In genomic region chr3:103082501-103082900, GRCh38 we compare ENCODE assay signal across 18 cellular contexts.
DNase-seq lines count a peak whose midpoint lies in the region; TF ChIP-seq lines count a peak whose summit lies in the region.
"Had no signal": no experiment of that assay in that cellular context is flagged by ENCODE, and none has a peak within 500 bp of the region (broad histone marks: within the 10 kb centered on the region; RNA-seq: fewer than 3 reads in every experiment).

No MANE protein-coding gene starts in this region.

- no peak overlapping the region for H2AK5ac ChIP-seq in mesenchymal stem cell (ENCODE audit: low read length, severe bottlenecking)

- H3K79me1 ChIP-seq in mesenchymal stem cell (replicated peaks; ENCODE audit: low read length, poor library complexity, severe bottlenecking) = no peaks in the 10 kb centered on the region

- H2BK15ac ChIP-seq in mesenchymal stem cell (ENCODE audit: low read depth, poor library complexity, severe bottlenecking) = no peak overlapping the region

- no peak overlapping the region for H3K23ac ChIP-seq in mesenchymal stem cell (ENCODE audit: low read length in 2 of 2)

- TF ChIP-seq POLR2A in vagina (IDR thresholded peaks at IDR 0.05) = no peak

- POLR2A ChIA-PET in HEK293T (lab: Yijun Ruan, JAX) = no interaction called here

- H3K4me3 ChIP-seq in choroid plexus epithelial cell (ENCODE audit: low read depth, low read length) = no peak overlapping the region
- H3K4me3 ChIP-seq in mesenchymal stem cell (ENCODE audit: insufficient read depth in 1 of 2, low read depth in 1 of 2, low read length in 2 of 2) = no peak overlapping the region
- H3K4me3 ChIP-seq in left ventricle myocardium inferior = no peak overlapping the region
- no peak overlapping the region for H3K4me3 ChIP-seq in vagina
- H3K4me3 ChIP-seq: A549, GM23248 had no signal

- no peak overlapping the region for H4K91ac ChIP-seq in mesenchymal stem cell (ENCODE audit: low read length)

- H3K36me3 ChIP-seq in mesenchymal stem cell (ENCODE audit: control insufficient read depth in 1 of 2, insufficient read depth in 2 of 2, low read depth in 1 of 2, low read length in 2 of 2) (no peaks in the 10 kb centered on the region), left ventricle myocardium inferior (no peaks in the 10 kb centered on the region), vagina (no peaks in the 10 kb centered on the region)

- TF ChIP-seq CTCF in choroid plexus epithelial cell (conservative IDR thresholded peaks at IDR 0.05; ENCODE audit: low read depth, low read length) (no peak), left ventricle myocardium inferior (IDR thresholded peaks at IDR 0.05; ENCODE audit: borderline replicate concordance) (no peak), vagina (IDR thresholded peaks at IDR 0.05) (no peak)

- H3K18ac ChIP-seq in mesenchymal stem cell (ENCODE audit: low read depth in 1 of 2, low read length in 2 of 2) = no peak overlapping the region

- H2BK5ac ChIP-seq in mesenchymal stem cell (ENCODE audit: low read depth, low read length, poor library complexity, severe bottlenecking) = no peak overlapping the region

- no peak overlapping the region for H2BK120ac ChIP-seq in mesenchymal stem cell (ENCODE audit: low read depth, low read length)

- H3K27ac ChIP-seq in mesenchymal stem cell (ENCODE audit: low read length, poor library complexity, severe bottlenecking) (peak overlapping the region; percentile 7), left ventricle myocardium inferior (replicated peaks) (no peak overlapping the region), vagina (no peak overlapping the region)
- H3K27ac ChIP-seq: A549, GM23248 had no signal

- no peak overlapping the region for H3K4ac ChIP-seq in mesenchymal stem cell (ENCODE audit: low read depth in 1 of 2, low read length in 2 of 2)

- whole genome bisulfite sequencing in mesenchymal stem cell = 67% methylated on average over 1 of the region's 1 CpG

- H4K8ac ChIP-seq in mesenchymal stem cell (ENCODE audit: low read length) = no peak overlapping the region

- no peak overlapping the region for H3K4me2 ChIP-seq in mesenchymal stem cell (ENCODE audit: low read length, poor library complexity, severe bottlenecking)
- H3K4me2 ChIP-seq: A549 had no signal

- H3K9me3 ChIP-seq in mesenchymal stem cell (ENCODE audit: control insufficient read depth, low read length) = no peaks in the 10 kb centered on the region
- no peaks in the 10 kb centered on the region for H3K9me3 ChIP-seq in left ventricle myocardium inferior (replicated peaks)
- no peaks in the 10 kb centered on the region for H3K9me3 ChIP-seq in vagina
- H3K9me3 ChIP-seq: A549 had no signal

- no peak overlapping the region for H3K14ac ChIP-seq in mesenchymal stem cell (ENCODE audit: low read length in 2 of 2)

- H2BK12ac ChIP-seq in mesenchymal stem cell (ENCODE audit: low read length in 2 of 2) = no peak overlapping the region

- peak; percentile 24 for DNase-seq in ELR (ENCODE audit: low read depth)
- DNase-seq in choroid plexus epithelial cell (ENCODE audit: low read depth) = peak; percentile 1
- no peak for DNase-seq in mesenchymal stem cell
- DNase-seq in renal cortical epithelial cell (ENCODE audit: low read depth) = peak; percentile 76
- DNase-seq in HEK293T (ENCODE audit: extremely low spot score) = no peak
- no peak for DNase-seq in left ventricle myocardium inferior
- DNase-seq in vagina (ENCODE audit: extremely low spot score in 2 of 2) = no peak
- DNase-seq: 8988T; C1 segment of cervical spinal cord; Calu3; CD4-positive, alpha-beta memory T cell; COR-L47; DMS53; DMS79 treated with DMSO at 0.1 percent for 48 hours; GM23248; H7; HCEC 1CT had no signal

- CTCF ChIA-PET in HEK293T (lab: Yijun Ruan, JAX) = no interaction called here

- intact Hi-C loops in left ventricle myocardium inferior (cut with micrococcal nuclease) (no loop called here), vagina (cut with DNase I) (no loop called here)

- no peak overlapping the region for H3K9ac ChIP-seq in mesenchymal stem cell (ENCODE audit: low read length)
- H3K9ac ChIP-seq: GM23248 had no signal

- no peaks in the 10 kb centered on the region for H3K27me3 ChIP-seq in mesenchymal stem cell (ENCODE audit: control insufficient read depth in 1 of 2, insufficient read depth in 1 of 2, low read length in 2 of 2)
- H3K27me3 ChIP-seq in left ventricle myocardium inferior (ENCODE audit: low read depth) = no peaks in the 10 kb centered on the region
- H3K27me3 ChIP-seq in vagina = no peaks in the 10 kb centered on the region

- H2AFZ ChIP-seq in mesenchymal stem cell (ENCODE audit: low read depth, low read length) = no peak overlapping the region
- H2AFZ ChIP-seq: GM23248 had no signal

- H3K4me1 ChIP-seq in mesenchymal stem cell (ENCODE audit: control insufficient read depth, insufficient read depth, low read depth, low read length) (no peaks in the 10 kb centered on the region), left ventricle myocardium inferior (no peaks in the 10 kb centered on the region), vagina (no peaks in the 10 kb centered on the region)

TF ChIP-seq in HEK293T, 16 proteins besides CTCF, POLR2A, EP300 and RAD21:
- no peak for TF ChIP-seq L3MBTL2 (conservative IDR thresholded peaks at IDR 0.05)
- TF ChIP-seq SUZ12 (IDR thresholded peaks at IDR 0.05) = no peak
- no peak for TF ChIP-seq ARNT (IDR thresholded peaks at IDR 0.05)
- TF ChIP-seq CTBP1 (IDR thresholded peaks at IDR 0.05; ENCODE audit: borderline replicate concordance) = no peak
- no peak for TF ChIP-seq ZNF384 (IDR thresholded peaks at IDR 0.05)
- no peak for TF ChIP-seq FOXA1 (IDR thresholded peaks at IDR 0.05)
- no peak for TF ChIP-seq BHLHE40 (IDR thresholded peaks at IDR 0.05; ENCODE audit: borderline replicate concordance)
- TF ChIP-seq, protein P1, sequence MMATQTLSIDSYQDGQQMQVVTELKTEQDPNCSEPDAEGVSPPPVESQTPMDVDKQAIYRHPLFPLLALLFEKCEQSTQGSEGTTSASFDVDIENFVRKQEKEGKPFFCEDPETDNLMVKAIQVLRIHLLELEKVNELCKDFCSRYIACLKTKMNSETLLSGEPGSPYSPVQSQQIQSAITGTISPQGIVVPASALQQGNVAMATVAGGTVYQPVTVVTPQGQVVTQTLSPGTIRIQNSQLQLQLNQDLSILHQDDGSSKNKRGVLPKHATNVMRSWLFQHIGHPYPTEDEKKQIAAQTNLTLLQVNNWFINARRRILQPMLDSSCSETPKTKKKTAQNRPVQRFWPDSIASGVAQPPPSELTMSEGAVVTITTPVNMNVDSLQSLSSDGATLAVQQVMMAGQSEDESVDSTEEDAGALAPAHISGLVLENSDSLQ (IDR thresholded peaks at IDR 0.05) = no peak
- TF ChIP-seq TARDBP (IDR thresholded peaks at IDR 0.05) = no peak
- TF ChIP-seq LEF1 (IDR thresholded peaks at IDR 0.05; ENCODE audit: borderline replicate concordance) = no peak
- TF ChIP-seq ELF4 (IDR thresholded peaks at IDR 0.05) = no peak
- no peak for TF ChIP-seq HDGF (IDR thresholded peaks at IDR 0.05; ENCODE audit: borderline replicate concordance)
- no peak for TF ChIP-seq SP1 (IDR thresholded peaks at IDR 0.05)
- no peak for TF ChIP-seq NFRKB (IDR thresholded peaks at IDR 0.05)
- TF ChIP-seq FOXM1 (IDR thresholded peaks at IDR 0.05; ENCODE audit: borderline replicate concordance) = no peak
- no peak for TF ChIP-seq FOXK2 (IDR thresholded peaks at IDR 0.05)

Comparison
In these comparisons a context has a peak if more than half of its experiments do, and no peak if none do; other contexts are left out.
1. DNase-seq: peak in ELR (single experiment), choroid plexus epithelial cell (single experiment) and renal cortical epithelial cell (single experiment); none in mesenchymal stem cell (single experiment), HEK293T (single experiment), left ventricle myocardium inferior (single experiment) and vagina (0 of 2).